Comparison of ENCODE assay signal across 8 cellular contexts in genomic region chr18:75248426-75249191, GRCh38. TPM values are rescaled to one million over a fixed set of nuclear protein-coding genes. Genes with fewer than 3 reads are reported as not detected.
A peak's percentile ranks its signal among the peaks of the same experiment; 100 is the strongest.
DNase-seq lines count a peak whose midpoint lies in the region; ATAC-seq, FAIRE-seq and TF ChIP-seq lines count a peak whose summit lies in the region.

No MANE protein-coding gene starts in this region.

- no peak for TF ChIP-seq CTCF in lung (IDR thresholded peaks at IDR 0.05; ENCODE audit: control extremely low read depth, extremely low read depth)
- no peak for TF ChIP-seq CTCF in upper lobe of right lung (IDR thresholded peaks at IDR 0.05)

- 90% methylated on average over 21 of the region's 21 CpGs for WGBS in lung, 2 donors

- H3K27ac ChIP-seq in angular gyrus (ENCODE audit: low read depth, low read length) (peak overlapping the region; percentile 57), lung (ENCODE audit: low read depth in 1 of 2, low read length in 1 of 2) (peak overlapping the region; percentile 76 to 77), upper lobe of right lung (peak overlapping the region; percentile 73)

- H3K9me3 ChIP-seq in lung (ENCODE audit: control insufficient read depth in 2 of 2, insufficient read depth in 1 of 2, low read length in 1 of 2) = no peaks in the 10 kb centered on the region
- H3K9me3 ChIP-seq in upper lobe of right lung = no peaks in the 10 kb centered on the region

- DNase-seq in Right ventricle myocardium inferior (ENCODE audit: missing footprints) (peak; percentile 62), left ventricle myocardium superior (no peak), lung (ENCODE audit: low spot score) (no peak), upper lobe of right lung (no peak), NCI-H2171 treated with DMSO at 0.1 percent for 48 hours (lab: John Stamatoyannopoulos, UW) (no peak), mesenteric fat pad (ENCODE audit: low spot score) (no peak), HTR-8/SVneo (ENCODE audit: insufficient read length, low spot score) (no peak)

- no peaks in the 10 kb centered on the region for H3K36me3 ChIP-seq in lung (ENCODE audit: control insufficient read depth in 2 of 2, insufficient read depth in 2 of 2, low read length in 2 of 2)
- no peaks in the 10 kb centered on the region for H3K36me3 ChIP-seq in upper lobe of right lung

- H3K27me3 ChIP-seq in lung (ENCODE audit: control insufficient read depth, insufficient read depth) (no peaks in the 10 kb centered on the region), upper lobe of right lung (no peaks in the 10 kb centered on the region)

- no peak for FAIRE-seq in HTR-8/SVneo (lab: Jason Lieb, UNC)

- H3K4me1 ChIP-seq in lung (ENCODE audit: control insufficient read depth in 2 of 2, insufficient read depth in 2 of 2, low read length in 2 of 2) = peaks cover 14 to 17% of the 10 kb centered on the region in 2 donors
- peaks cover 28% of the 10 kb centered on the region for H3K4me1 ChIP-seq in upper lobe of right lung

- H3K4me3 ChIP-seq in lung = no peak overlapping the region
- H3K4me3 ChIP-seq in upper lobe of right lung = peak overlapping the region; percentile 44

- intact Hi-C loops in Right ventricle myocardium inferior (cut with DNase I) = loop anchor here (10.0 kb wide), 1 partner anchor 84 kb away; no protein-coding TSS in a partner anchor
- intact Hi-C loops in left ventricle myocardium superior (cut with micrococcal nuclease) = no loop called here
- intact Hi-C loops in upper lobe of right lung (cut with DNase I) = no loop called here

- ATAC-seq in Right ventricle myocardium inferior = no peak
- no peak for ATAC-seq in left ventricle myocardium superior
- no peak for ATAC-seq in lung (ENCODE audit: insufficient read depth, low FRiP score)
- peak; percentile 6 for ATAC-seq in upper lobe of right lung

RNA-seq across cellular contexts. Expression of gene TSHZ1, which starts 38.0 kb away (rescaled TPM):
- total RNA-seq in Right ventricle myocardium inferior (23.1 TPM), left ventricle myocardium superior (24.7 TPM), lung (10 to 100 TPM; 14.7 to 19.9 TPM), upper lobe of right lung (17.3 TPM), mesenteric fat pad (20.9 TPM)
- 1 to 10 TPM; 6.2 to 7.7 TPM for polyA plus RNA-seq in lung

RNA-seq across cellular contexts. Expression of gene PTGR3, which starts 39.7 kb away (rescaled TPM):
- 71.5 TPM for total RNA-seq in Right ventricle myocardium inferior
- total RNA-seq in left ventricle myocardium superior = 69.6 TPM
- total RNA-seq in lung = 10 to 100 TPM; 21.7 to 22.2 TPM
- polyA plus RNA-seq in lung = 10 to 100 TPM; 10.1 to 21.2 TPM
- total RNA-seq in upper lobe of right lung = 27.7 TPM
- 25.5 TPM for total RNA-seq in mesenteric fat pad
